ENCODE assay signal across 13 cellular contexts in genomic region chr1:221268295-221268694, GRCh38.
A peak's percentile ranks its signal among the peaks of the same experiment; 100 is the strongest.
DNase-seq lines count a peak whose midpoint lies in the region; ATAC-seq and TF ChIP-seq lines count a peak whose summit lies in the region.
"Had no signal": no experiment of that assay in that cellular context is flagged by ENCODE, and none has a peak within 500 bp of the region (broad histone marks: within the 10 kb centered on the region; RNA-seq: fewer than 3 reads in every experiment).

No MANE protein-coding gene starts in this region.

- peak; percentile 77 for ATAC-seq in activated naive CD8-positive, alpha-beta T cell treated with anti-CD3 and anti-CD28 coated beads, Interleukin-2, amount 50 U/mL, for 24 hours
- ATAC-seq: activated CD8-positive, alpha-beta T cell treated with anti-CD3 and anti-CD28 coated beads for 36 hours had no signal

- H3K27ac ChIP-seq in testis: no peak overlapping the region
- H3K27ac ChIP-seq: PC-9 had no signal

- no peak overlapping the region for H3K4me3 Mint-ChIP-seq in activated naive CD8-positive, alpha-beta T cell treated with anti-CD3 and anti-CD28 coated beads, Interleukin-2, amount 50 U/mL, for 24 hours
- no peak overlapping the region for H3K4me3 Mint-ChIP-seq in activated naive CD8-positive, alpha-beta T cell treated with anti-CD3 and anti-CD28 coated beads for 36 hours
- H3K4me3 Mint-ChIP-seq: activated CD8-positive, alpha-beta T cell treated with anti-CD3 and anti-CD28 coated beads for 36 hours; dendritic cell treated with granulocyte-macrophage colony-stimulating factor and Interleukin-4, amounts not matched to agents 40 ng/mL and 50 ng/mL, for 4 days had no signal

- no peak overlapping the region for H3K4me3 ChIP-seq in testis
- H3K4me3 ChIP-seq: PC-9 had no signal

- intact Hi-C loops in testis (cut with DNase I; ENCODE audit: low total_unique reads): no loop called here

- 67 to 85% methylated on average over 1 of the region's 1 CpG for WGBS in testis, 2 donors

- H3K27me3 ChIP-seq in testis: no peaks in the 10 kb centered on the region

- no peaks in the 10 kb centered on the region for H3K36me3 Mint-ChIP-seq in activated naive CD8-positive, alpha-beta T cell treated with anti-CD3 and anti-CD28 coated beads, Interleukin-2, amount 50 U/mL, for 24 hours (ENCODE audit: low read depth)
- no peaks in the 10 kb centered on the region for H3K36me3 Mint-ChIP-seq in activated naive CD8-positive, alpha-beta T cell treated with anti-CD3 and anti-CD28 coated beads for 36 hours

- peaks cover 6% of the 10 kb centered on the region for H3K4me1 ChIP-seq in testis

- no peaks in the 10 kb centered on the region for H3K9me3 ChIP-seq in testis

- H3K9me3 Mint-ChIP-seq in activated naive CD8-positive, alpha-beta T cell treated with anti-CD3 and anti-CD28 coated beads, Interleukin-2, amount 50 U/mL, for 24 hours: no peaks in the 10 kb centered on the region
- no peaks in the 10 kb centered on the region for H3K9me3 Mint-ChIP-seq in activated naive CD8-positive, alpha-beta T cell treated with anti-CD3 and anti-CD28 coated beads for 36 hours
- H3K9me3 Mint-ChIP-seq: activated CD8-positive, alpha-beta T cell treated with anti-CD3 and anti-CD28 coated beads for 36 hours had no signal

- TF ChIP-seq CTCF in testis (IDR thresholded peaks at IDR 0.05): no peak

- peaks cover 8% of the 10 kb centered on the region for H3K27me3 Mint-ChIP-seq in activated naive CD8-positive, alpha-beta T cell treated with anti-CD3 and anti-CD28 coated beads, Interleukin-2, amount 50 U/mL, for 24 hours
- peaks cover 35% of the 10 kb centered on the region for H3K27me3 Mint-ChIP-seq in activated naive CD8-positive, alpha-beta T cell treated with anti-CD3 and anti-CD28 coated beads for 36 hours
- H3K27me3 Mint-ChIP-seq: dendritic cell treated with granulocyte-macrophage colony-stimulating factor and Interleukin-4, amounts not matched to agents 40 ng/mL and 50 ng/mL, for 4 days had no signal

- no peak for DNase-seq in activated naive CD8-positive, alpha-beta T cell treated with anti-CD3 and anti-CD28 coated beads, Interleukin-2, amount 50 U/mL, for 24 hours
- DNase-seq in activated naive CD8-positive, alpha-beta T cell treated with anti-CD3 and anti-CD28 coated beads for 36 hours: no peak
- DNase-seq in RPMI7951 (ENCODE audit: low read depth) (peak; percentile 91), fibroblast of peridontal ligament (ENCODE audit: extremely low read depth) (peak; percentile 96), stromal cell of bone marrow (ENCODE audit: low read depth) (peak; percentile 95), NCI-H1417 (lab: John Stamatoyannopoulos, UW) (no peak), pons (ENCODE audit: low spot score) (no peak), testis (no peak)
- DNase-seq: activated CD8-positive, alpha-beta T cell treated with anti-CD3 and anti-CD28 coated beads for 36 hours; activated naive CD4-positive, alpha-beta T cell treated with Interleukin-2 at 50 U/mL for 16 hours; glutamatergic neuron; PC-9 had no signal

- no peaks in the 10 kb centered on the region for H3K36me3 ChIP-seq in testis (ENCODE audit: low read depth, missing control alignments)

- no peak overlapping the region for H3K27ac Mint-ChIP-seq in activated naive CD8-positive, alpha-beta T cell treated with anti-CD3 and anti-CD28 coated beads, Interleukin-2, amount 50 U/mL, for 24 hours
- H3K27ac Mint-ChIP-seq in activated naive CD8-positive, alpha-beta T cell treated with anti-CD3 and anti-CD28 coated beads for 36 hours: no peak overlapping the region
- H3K27ac Mint-ChIP-seq: activated CD8-positive, alpha-beta T cell treated with anti-CD3 and anti-CD28 coated beads for 36 hours; dendritic cell treated with granulocyte-macrophage colony-stimulating factor and Interleukin-4, amounts not matched to agents 40 ng/mL and 50 ng/mL, for 4 days had no signal

- no peak for TF ChIP-seq POLR2A in testis (IDR thresholded peaks at IDR 0.05)

- H3K4me1 Mint-ChIP-seq in activated naive CD8-positive, alpha-beta T cell treated with anti-CD3 and anti-CD28 coated beads, Interleukin-2, amount 50 U/mL, for 24 hours: no peaks in the 10 kb centered on the region
- peaks cover 3% of the 10 kb centered on the region for H3K4me1 Mint-ChIP-seq in activated naive CD8-positive, alpha-beta T cell treated with anti-CD3 and anti-CD28 coated beads for 36 hours

Comparison
In these comparisons a context has a peak if more than half of its experiments do, and no peak if none do; other contexts are left out.
1. DNase-seq: peak in RPMI7951 (single experiment), fibroblast of peridontal ligament (single experiment) and stromal cell of bone marrow (single experiment); none in activated naive CD8-positive, alpha-beta T cell treated with anti-CD3 and anti-CD28 coated beads, Interleukin-2, amount 50 U/mL, for 24 hours (single experiment), activated naive CD8-positive, alpha-beta T cell treated with anti-CD3 and anti-CD28 coated beads for 36 hours (single experiment), NCI-H1417 (0 of 3), pons (single experiment) and testis (single experiment).